Comparison of ENCODE assay signal across 26 cellular contexts in the genomic region with DNA sequence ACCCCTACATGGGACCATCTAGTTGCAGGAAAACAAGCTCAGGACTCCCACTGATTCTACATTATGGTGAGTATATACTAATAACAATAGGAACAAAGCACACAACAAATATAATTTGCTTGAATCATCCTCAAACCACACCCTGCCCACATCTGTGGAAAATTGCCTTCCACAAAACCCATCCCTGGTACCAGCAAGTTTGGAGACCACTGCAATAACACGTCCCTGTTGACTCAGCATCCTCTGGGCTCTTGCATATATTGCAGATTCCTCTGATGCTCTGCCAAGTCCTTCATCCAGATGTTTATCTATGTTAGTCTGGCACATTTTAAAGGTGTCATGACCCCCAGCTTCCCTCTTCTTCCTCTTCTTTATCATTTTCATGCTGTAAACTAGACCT.
"Had no signal": no experiment of that assay in that cellular context is flagged by ENCODE, and none has a peak within 500 bp of the region (broad histone marks: within the 10 kb centered on the region; RNA-seq: fewer than 3 reads in every experiment).

No MANE protein-coding gene starts in this region.

- DNase-seq: dorsolateral prefrontal cortex; effector CD4-positive, alpha-beta T cell; foreskin fibroblast; heart left ventricle; left cardiac atrium; left lung; mesendoderm; midbrain; naive thymus-derived CD8-positive, alpha-beta T cell; nephron progenitor cell; nucleus accumbens; stimulated activated CD4-positive, alpha-beta T cell treated with anti-CD3 and anti-CD28 coated beads, Interleukin-15, amount 100 ng/mL, for 24 hours; stimulated activated CD4-positive, alpha-beta T cell treated with anti-CD3 and anti-CD28 coated beads, Interleukin-2, amount 100 ng/mL, for 48 hours; stimulated activated naive B cell treated with anti-CD40 and anti-IgM and Interleukin-4, amounts not matched to agents 10 μg/mL and 1 μg/mL and 100 μg/mL, for 72 hours; stimulated activated naive CD8-positive, alpha-beta T cell treated with anti-CD3 and anti-CD28 coated beads, Interleukin-15, amount 100 ng/mL, for 72 hours; transverse colon; upper lobe of right lung; uterus had no signal

- H3K9me3 ChIP-seq: left lung, prostate gland, suprapubic skin, transverse colon, upper lobe of right lung, uterus had no signal

- H3K79me2 ChIP-seq: hepatocyte had no signal

- H3K27ac ChIP-seq: dorsolateral prefrontal cortex, gastroesophageal sphincter, heart left ventricle, hepatocyte, left lung, prostate gland, right atrium auricular region, skin epidermis, suprapubic skin, transverse colon, upper lobe of right lung, uterus had no signal

- H3K36me3 ChIP-seq: gastroesophageal sphincter, heart left ventricle, left lung, prostate gland, right atrium auricular region, suprapubic skin, transverse colon, upper lobe of right lung, uterus had no signal

- H2AFZ ChIP-seq: hepatocyte had no signal

- H3K4me1 ChIP-seq: gastroesophageal sphincter, heart left ventricle, left lung, prostate gland, right atrium auricular region, suprapubic skin, transverse colon, upper lobe of right lung, uterus had no signal

- H3K4me2 ChIP-seq: hepatocyte had no signal

- FAIRE-seq: colon had no signal

- ATAC-seq: gastroesophageal sphincter; heart left ventricle; left cardiac atrium; left lung; naive thymus-derived CD8-positive, alpha-beta T cell; sciatic nerve; stimulated activated naive B cell treated with anti-CD40 and anti-IgM and Interleukin-4, amounts not matched to agents 10 μg/mL and 1 μg/mL and 100 μg/mL, for 72 hours; stimulated activated naive CD8-positive, alpha-beta T cell treated with anti-CD3 and anti-CD28 coated beads, Interleukin-15, amount 100 ng/mL, for 72 hours; upper lobe of right lung had no signal

- H3K27me3 ChIP-seq: gastroesophageal sphincter, heart left ventricle, hepatocyte, left lung, right atrium auricular region, suprapubic skin, transverse colon, upper lobe of right lung, uterus had no signal

- H3K4me3 ChIP-seq: dorsolateral prefrontal cortex, gastroesophageal sphincter, heart left ventricle, hepatocyte, left lung, prostate gland, right atrium auricular region, skin epidermis, suprapubic skin, transverse colon, upper lobe of right lung, uterus had no signal
